ENCODE assay signal across 22 cellular contexts in the genomic region with DNA sequence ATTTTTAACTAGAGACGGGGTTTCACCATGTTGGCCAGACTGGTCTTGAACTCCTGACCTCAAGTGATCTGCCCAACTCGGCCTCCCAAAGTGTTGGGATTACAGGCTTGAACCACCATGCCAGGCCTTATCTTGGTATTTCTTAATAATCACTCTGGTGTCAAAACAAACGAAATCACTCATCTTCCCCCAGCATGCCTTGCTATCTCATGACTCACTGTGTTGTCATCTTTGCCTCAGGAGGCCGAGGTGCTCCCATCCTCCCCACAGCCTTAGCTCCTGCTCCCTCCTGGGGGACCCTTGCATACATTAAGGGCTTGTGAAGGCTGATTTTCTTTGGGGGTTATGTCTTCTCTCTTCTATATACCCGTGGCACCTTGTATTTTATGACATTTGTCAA.
DNase-seq lines count a peak whose midpoint lies in the region; ATAC-seq, FAIRE-seq and TF ChIP-seq lines count a peak whose summit lies in the region.
"Had no signal": no experiment of that assay in that cellular context is flagged by ENCODE, and none has a peak within 500 bp of the region (broad histone marks: within the 10 kb centered on the region; RNA-seq: fewer than 3 reads in every experiment).

No MANE protein-coding gene starts in this region.

- POLR2A ChIA-PET in A549 (lab: Yijun Ruan, JAX): no interaction called here

- H3K27ac ChIP-seq in A549 (no peak overlapping the region), GM23248 (no peak overlapping the region), right atrium auricular region (no peak overlapping the region)
- H3K27ac ChIP-seq: heart right ventricle, skin epidermis had no signal

- no peak overlapping the region for H3K9ac ChIP-seq in GM23248

- in situ Hi-C loops in GM23248 (cut with MboI) (no loop called here), GM13977 (cut with MboI; ENCODE audit: low pct_unique_long_range_greater_than_20kb, low sequenced_read_pairs, unreplicated experiment) (no loop called here)

- no peak for TF ChIP-seq EP300 in A549 (IDR thresholded peaks at IDR 0.05)

- no peaks in the 10 kb centered on the region for H3F3A ChIP-seq in GM23248 (ENCODE audit: insufficient read depth)

- H3K4me1 ChIP-seq in A549 (no peaks in the 10 kb centered on the region), GM23248 (ENCODE audit: insufficient read depth) (no peaks in the 10 kb centered on the region), right atrium auricular region (no peaks in the 10 kb centered on the region)
- H3K4me1 ChIP-seq: heart right ventricle had no signal

- no peak for FAIRE-seq in A549 (lab: Jason Lieb, UNC)

- H3K4me3 ChIP-seq in A549 (no peak overlapping the region), GM23248 (no peak overlapping the region), fibroblast of mammary gland (ENCODE audit: control insufficient read depth, low read depth, low read length) (no peak overlapping the region), right atrium auricular region (no peak overlapping the region)
- H3K4me3 ChIP-seq: heart right ventricle, skin epidermis had no signal

- peak in 1 of 2 experiments; percentile 13 for DNase-seq in A549 (ENCODE audit: low read depth in 1 of 2, low spot score in 1 of 2)
- peak; percentile 31 for DNase-seq in GM23248
- DNase-seq in OCI-M1 (lab: John Stamatoyannopoulos, UW): peak; percentile 10
- peak; percentile 2 for DNase-seq in fibroblast of mammary gland (ENCODE audit: low read depth)
- DNase-seq in GM13977 (ENCODE audit: low spot score): no peak
- no peak for DNase-seq in right atrium auricular region (ENCODE audit: low spot score)
- DNase-seq in NOMO-1 treated with DMSO at 0.1 percent for 48 hours (lab: John Stamatoyannopoulos, UW; ENCODE audit: unreplicated experiment): no peak
- no peak for DNase-seq in GM19240 (ENCODE audit: insufficient read length, low spot score)
- DNase-seq: activated CD4-positive, alpha-beta T cell treated with anti-CD3 and anti-CD28 coated beads for 4 hours; activated effector memory CD4-positive, alpha-beta T cell treated with Interleukin-2 at 50 U/mL for 16 hours; amygdala; CD4-positive, alpha-beta memory T cell; effector CD4-positive, alpha-beta T cell; heart right ventricle; islet precursor cell; mesenchymal stem cell; NCI-H2029 treated with DMSO at 0.1 percent for 48 hours; NCI-H69; posterior cingulate gyrus; stimulated activated CD4-positive, alpha-beta T cell treated with anti-CD3 and anti-CD28 coated beads, Interleukin-4, amount 100 ng/mL, for 1 hour had no signal

- CTCF ChIA-PET in A549 (lab: Yijun Ruan, JAX): interaction anchor here (2.4 kb wide), 1 partner anchor 11 kb away, joined by 5 read pairs; no protein-coding TSS in a partner anchor

- no peak for TF ChIP-seq POLR2A in A549 (IDR thresholded peaks at IDR 0.05; ENCODE audit: low read length)

- H3K79me2 ChIP-seq in GM23248 (ENCODE audit: insufficient read depth): no peaks in the 10 kb centered on the region

- H3K36me3 ChIP-seq in GM23248 (ENCODE audit: low read depth) (no peaks in the 10 kb centered on the region), right atrium auricular region (no peaks in the 10 kb centered on the region)
- H3K36me3 ChIP-seq: heart right ventricle had no signal

- H3K4me2 ChIP-seq in A549: no peak overlapping the region
- H3K4me2 ChIP-seq in GM23248 (ENCODE audit: unreplicated experiment): no peak overlapping the region

- WGBS in A549 (ENCODE audit: missing lambda C conversion rate): 18% methylated on average over 5 of the region's 5 CpGs
- WGBS in GM23248 (ENCODE audit: low coverage in 1 of 2, low lambda C conversion rate in 2 of 2, missing lambda C conversion rate in 2 of 2), 2 experiments: 24 to 37% methylated on average over 5 of the region's 5 CpGs

- H4K20me1 ChIP-seq in GM23248 (ENCODE audit: insufficient read depth): no peaks in the 10 kb centered on the region

- TF ChIP-seq RAD21 in A549 (conservative IDR thresholded peaks at IDR 0.05 in 1 of 2, IDR thresholded peaks at IDR 0.05 in 1 of 2): no peak

- no peak for ATAC-seq in A549
- ATAC-seq: heart right ventricle; natural killer cell treated with Interleukin-12 subunit alpha and Interleukin-12 subunit beta and Interleukin-15 and Interleukin-18, amount 100 ng/mL, for 72 hours had no signal

- no peaks in the 10 kb centered on the region for H3K9me2 ChIP-seq in GM23248 (ENCODE audit: insufficient read depth)

- H3K9me3 ChIP-seq in A549 (no peaks in the 10 kb centered on the region), GM23248 (ENCODE audit: low read depth) (no peaks in the 10 kb centered on the region), right atrium auricular region (no peaks in the 10 kb centered on the region)
- H3K9me3 ChIP-seq: heart right ventricle had no signal

- TF ChIP-seq CTCF in A549 (IDR thresholded peaks at IDR 0.05): no peak
- TF ChIP-seq CTCF in fibroblast of mammary gland (conservative IDR thresholded peaks at IDR 0.05; ENCODE audit: control insufficient read depth, insufficient read depth, low read depth, low read length): no peak
- TF ChIP-seq CTCF in GM13977 (IDR thresholded peaks at IDR 0.05; ENCODE audit: extremely low read depth, insufficient read depth, missing control alignments): no peak
- no peak for TF ChIP-seq CTCF in right atrium auricular region (IDR thresholded peaks at IDR 0.05)

- H3K27me3 ChIP-seq in GM23248 (replicated peaks; ENCODE audit: insufficient read depth) (no peaks in the 10 kb centered on the region), right atrium auricular region (no peaks in the 10 kb centered on the region)

- no peak overlapping the region for H2AFZ ChIP-seq in GM23248

TF ChIP-seq in A549, 52 proteins besides CTCF, POLR2A, EP300 and RAD21:
- no peak for TF ChIP-seq ESRRA (IDR thresholded peaks at IDR 0.05; ENCODE audit: borderline replicate concordance, low read length)
- no peak for TF ChIP-seq PHF8 (IDR thresholded peaks at IDR 0.05; ENCODE audit: borderline replicate concordance, low read depth)
- TF ChIP-seq, protein P1, sequence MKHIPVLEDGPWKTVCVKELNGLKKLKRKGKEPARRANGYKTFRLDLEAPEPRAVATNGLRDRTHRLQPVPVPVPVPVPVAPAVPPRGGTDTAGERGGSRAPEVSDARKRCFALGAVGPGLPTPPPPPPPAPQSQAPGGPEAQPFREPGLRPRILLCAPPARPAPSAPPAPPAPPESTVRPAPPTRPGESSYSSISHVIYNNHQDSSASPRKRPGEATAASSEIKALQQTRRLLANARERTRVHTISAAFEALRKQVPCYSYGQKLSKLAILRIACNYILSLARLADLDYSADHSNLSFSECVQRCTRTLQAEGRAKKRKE (CRISPR knock-in tag; IDR thresholded peaks at IDR 0.05; ENCODE audit: low read depth): no peak
- TF ChIP-seq, protein P2, sequence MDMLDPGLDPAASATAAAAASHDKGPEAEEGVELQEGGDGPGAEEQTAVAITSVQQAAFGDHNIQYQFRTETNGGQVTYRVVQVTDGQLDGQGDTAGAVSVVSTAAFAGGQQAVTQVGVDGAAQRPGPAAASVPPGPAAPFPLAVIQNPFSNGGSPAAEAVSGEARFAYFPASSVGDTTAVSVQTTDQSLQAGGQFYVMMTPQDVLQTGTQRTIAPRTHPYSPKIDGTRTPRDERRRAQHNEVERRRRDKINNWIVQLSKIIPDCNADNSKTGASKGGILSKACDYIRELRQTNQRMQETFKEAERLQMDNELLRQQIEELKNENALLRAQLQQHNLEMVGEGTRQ (IDR thresholded peaks at IDR 0.05): no peak
- TF ChIP-seq, protein P3, sequence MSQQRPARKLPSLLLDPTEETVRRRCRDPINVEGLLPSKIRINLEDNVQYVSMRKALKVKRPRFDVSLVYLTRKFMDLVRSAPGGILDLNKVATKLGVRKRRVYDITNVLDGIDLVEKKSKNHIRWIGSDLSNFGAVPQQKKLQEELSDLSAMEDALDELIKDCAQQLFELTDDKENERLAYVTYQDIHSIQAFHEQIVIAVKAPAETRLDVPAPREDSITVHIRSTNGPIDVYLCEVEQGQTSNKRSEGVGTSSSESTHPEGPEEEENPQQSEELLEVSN (IDR thresholded peaks at IDR 0.05; ENCODE audit: borderline replicate concordance, low read depth): no peak
- TF ChIP-seq FOSL2 (IDR thresholded peaks at IDR 0.05): no peak
- TF ChIP-seq FOSL2 (CRISPR knock-in tag; IDR thresholded peaks at IDR 0.05): peak; percentile 23; the same call in 1 of the 2 replicates
TF ChIP-seq in A549: peak in this region for 1.

Comparison
In these comparisons a context has a peak if more than half of its experiments do, and no peak if none do; other contexts are left out.
1. DNase-seq: peak in GM23248 (single experiment), OCI-M1 (single experiment) and fibroblast of mammary gland (single experiment); none in GM13977 (single experiment), right atrium auricular region (single experiment), NOMO-1 treated with DMSO at 0.1 percent for 48 hours (single experiment) and GM19240 (single experiment).